In genomic region chr1:58325797-58326196, GRCh38 we compare ENCODE assay signal across 20 cellular contexts.
"Had no signal": no experiment of that assay in that cellular context is flagged by ENCODE, and none has a peak within 500 bp of the region (broad histone marks: within the 10 kb centered on the region; RNA-seq: fewer than 3 reads in every experiment).

No MANE protein-coding gene starts in this region.

- ATAC-seq: body of pancreas; left ventricle myocardium superior; sciatic nerve; stimulated activated memory B cell treated with anti-CD40 and anti-IgM and Interleukin-4, amounts not matched to agents 10 μg/mL and 1 μg/mL and 100 μg/mL, for 72 hours had no signal

- H3K27ac ChIP-seq: body of pancreas, stomach, transverse colon, uterus had no signal

- DNase-seq: activated CD4-positive, alpha-beta memory T cell treated with anti-CD3 and anti-CD28 coated beads for 36 hours; activated CD4-positive, alpha-beta T cell treated with anti-CD3 and anti-CD28 coated beads for 4 hours; activated CD4-positive, CD25-positive, alpha-beta regulatory T cell; activated effector memory CD4-positive, alpha-beta T cell treated with anti-CD3 and anti-CD28 coated beads, Interleukin-2, amount 50 U/mL, for 16 hours; body of pancreas; caudate nucleus; dermis blood vessel endothelial cell; effector CD8-positive, alpha-beta T cell; foreskin melanocyte; hippocampal formation; left ventricle myocardium superior; mammary epithelial cell; nephron progenitor cell; small intestine; stimulated activated CD4-positive, alpha-beta T cell treated with anti-CD3 and anti-CD28 coated beads, Interleukin-2, amount 100 ng/mL, for 24 hours; stomach; transverse colon; uterus had no signal
